18 cellular contexts compared by ENCODE assay signal in the genomic region with DNA sequence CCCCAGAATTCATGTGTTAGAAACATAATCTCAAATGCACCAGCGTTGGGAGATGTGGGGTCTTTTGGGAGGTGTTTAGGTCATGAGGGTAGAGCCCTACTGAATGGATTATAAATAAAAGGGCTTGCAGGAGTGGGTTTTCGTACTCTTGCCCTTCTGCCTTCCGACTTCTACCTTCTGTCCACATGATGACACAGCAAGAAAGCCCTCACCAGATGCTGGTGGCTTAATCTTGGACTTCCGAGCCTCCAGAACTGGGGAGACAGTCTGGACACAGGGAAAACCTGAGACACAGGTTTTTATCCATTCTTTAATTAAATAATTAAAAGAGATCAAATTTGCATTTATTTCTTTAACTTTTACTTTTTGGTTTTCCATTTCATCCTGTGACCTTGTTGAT.
DNase-seq lines count a peak whose midpoint lies in the region; ATAC-seq, FAIRE-seq and TF ChIP-seq lines count a peak whose summit lies in the region.
"Had no signal": no experiment of that assay in that cellular context is flagged by ENCODE, and none has a peak within 500 bp of the region (broad histone marks: within the 10 kb centered on the region; RNA-seq: fewer than 3 reads in every experiment).

No MANE protein-coding gene starts in this region.

- no peak for TF ChIP-seq CTCF in K562 (IDR thresholded peaks at IDR 0.05 in 2 of 3, conservative IDR thresholded peaks at IDR 0.05 in 1 of 3; ENCODE audit: insufficient read depth in 2 of 3, low read depth in 1 of 3, low read length in 3 of 3)
- TF ChIP-seq CTCF in D721Med (IDR thresholded peaks at IDR 0.05; ENCODE audit: insufficient read depth, missing control alignments): no peak

- no peak for TF ChIP-seq RAD21 in K562 (CRISPR knock-in tag; conservative IDR thresholded peaks at IDR 0.05 in 1 of 2, IDR thresholded peaks at IDR 0.05 in 1 of 2)

- ATAC-seq in K562: peak; percentile 62; the same call in 1 of the 3 replicates

- no peak overlapping the region for H3K4me3 ChIP-seq in K562
- H3K4me3 ChIP-seq: BLaER1 had no signal

- no peaks in the 10 kb centered on the region for H3K27me3 ChIP-seq in K562 (ENCODE audit: control insufficient read depth in 2 of 2, insufficient read depth in 2 of 2, low read length in 2 of 2)
- H3K27me3 ChIP-seq: BE2C, BLaER1 had no signal

- no peak for TF ChIP-seq EP300 in K562 (IDR thresholded peaks at IDR 0.05; ENCODE audit: low read length)

- H3K36me3 ChIP-seq in K562 (ENCODE audit: control insufficient read depth, insufficient read depth, low read length): no peaks in the 10 kb centered on the region
- H3K36me3 ChIP-seq: BE2C had no signal

- 30% methylated on average over 4 of the region's 4 CpGs for WGBS in K562 (ENCODE audit: insufficient coverage, low coverage, missing lambda C conversion rate)

- intact Hi-C loops in K562 (cut with micrococcal nuclease): no loop called here

- CTCF ChIA-PET in K562 (lab: Yijun Ruan, JAX; ENCODE audit: low intra/inter-chr PET ratio): no interaction called here

- H3K4me1 ChIP-seq in K562 (replicated peaks in 1 of 2; ENCODE audit: control insufficient read depth in 2 of 2, insufficient read depth in 2 of 2, low read length in 2 of 2): peaks cover 0 to 3% of the 10 kb centered on the region in 2 experiments; a peak in 1 of 5 replicates
- H3K4me1 ChIP-seq: BE2C, BLaER1 had no signal

- POLR2A ChIA-PET in K562 (lab: Yijun Ruan, JAX): no interaction called here

- DNase-seq in NCI-H82 (lab: John Stamatoyannopoulos, UW): peak; percentile 90
- DNase-seq in NCI-H82 treated with DMSO at 0.1 percent for 48 hours (lab: John Stamatoyannopoulos, UW; ENCODE audit: unreplicated experiment): peak; percentile 75
- DNase-seq in K562 (ENCODE audit: extremely low read depth in 1 of 4, low spot score in 3 of 4): peak in 1 of 4 experiments; percentile 16
- DNase-seq in D721Med (ENCODE audit: insufficient read length, low spot score): no peak
- no peak for DNase-seq in NCI-H69 (lab: John Stamatoyannopoulos, UW)
- DNase-seq: 8988T; ACHN; BE2C; C1 segment of cervical spinal cord; CD4-positive, alpha-beta memory T cell; CD4-positive, CD25-positive, alpha-beta regulatory T cell; CD8-positive, alpha-beta memory T cell; COR-L47; DMS79 treated with DMSO at 0.1 percent for 48 hours; GF-D8 had no signal

- H3K9me3 ChIP-seq in K562 (replicated peaks; ENCODE audit: control insufficient read depth, insufficient read depth, low read depth, low read length): no peaks in the 10 kb centered on the region
- H3K9me3 ChIP-seq: BE2C, BLaER1 had no signal

- TF ChIP-seq POLR2A in K562 (conservative IDR thresholded peaks at IDR 0.05): no peak

- H3K9ac ChIP-seq in K562 (ENCODE audit: insufficient read depth in 1 of 2, low read depth in 2 of 2, low read length in 2 of 2): no peak overlapping the region
- H3K9ac ChIP-seq: BLaER1 had no signal

- no peaks in the 10 kb centered on the region for H3K79me2 ChIP-seq in K562 (ENCODE audit: control insufficient read depth, insufficient read depth, low read length)

- BruUV-seq in K562 (replicated peaks; lab: Mats Ljungman, UMichigan): no TSS peak

- in situ Hi-C loops in K562 (cut with MboI): no loop called here

- FAIRE-seq in K562 (lab: Jason Lieb, UNC) (no peak), D721Med (lab: Jason Lieb, UNC) (no peak)
- FAIRE-seq: GM12891, GM19239 had no signal

- no peak overlapping the region for H3K27ac ChIP-seq in K562 (ENCODE audit: extremely low read depth, low read depth, low read length)
- H3K27ac ChIP-seq: BLaER1 had no signal

- H3K9me1 ChIP-seq in K562 (ENCODE audit: control insufficient read depth, insufficient read depth, low read length): no peaks in the 10 kb centered on the region

- H4K20me1 ChIP-seq in K562 (replicated peaks; ENCODE audit: control insufficient read depth, insufficient read depth, low read length): no peaks in the 10 kb centered on the region
- H4K20me1 ChIP-seq: BLaER1 had no signal

- peak overlapping the region; percentile 7; the same call in 1 of the 2 replicates for H3K4me2 ChIP-seq in K562 (ENCODE audit: insufficient read depth, low read length)
- H3K4me2 ChIP-seq: BLaER1 had no signal

- no peak overlapping the region for H2AFZ ChIP-seq in K562 (ENCODE audit: low read depth, low read length)

TF ChIP-seq in K562, 482 proteins besides CTCF, POLR2A, EP300 and RAD21:
- TF ChIP-seq MAFG (tag; conservative IDR thresholded peaks at IDR 0.05) (peak; percentile 76), MAFK (IDR thresholded peaks at IDR 0.05; ENCODE audit: low read length) (peak; percentile 53; the same call in 1 of the 2 replicates), C11orf30 (IDR thresholded peaks at IDR 0.05; ENCODE audit: low read depth) (peak; percentile 82), NFE2 (IDR thresholded peaks at IDR 0.05; ENCODE audit: low read depth) (peak; percentile 82), BRCA1 (IDR thresholded peaks at IDR 0.05) (no peak), BRCA1 (CRISPR knock-in tag; IDR thresholded peaks at IDR 0.05) (no peak), SMC3 (conservative IDR thresholded peaks at IDR 0.05; ENCODE audit: insufficient read depth, low read depth, low read length) (no peak), POLR2H (tag; IDR thresholded peaks at IDR 0.05; ENCODE audit: low read depth) (0 out of 2 replicates have a peak, but pooled peaks have one; percentile 30), ZNF316 (IDR thresholded peaks at IDR 0.05) (peak; percentile 82), NFE2L1 (tag; IDR thresholded peaks at IDR 0.05; ENCODE audit: borderline replicate concordance, low read depth) (peak; percentile 15; the same call in 1 of the 2 replicates), MAFF (IDR thresholded peaks at IDR 0.05; ENCODE audit: low read length) (peak; percentile 33; the same call in 1 of the 2 replicates), FOS (IDR thresholded peaks at IDR 0.05; ENCODE audit: extremely low read depth, insufficient read length) (no peak)
- TF ChIP-seq, protein P1, sequence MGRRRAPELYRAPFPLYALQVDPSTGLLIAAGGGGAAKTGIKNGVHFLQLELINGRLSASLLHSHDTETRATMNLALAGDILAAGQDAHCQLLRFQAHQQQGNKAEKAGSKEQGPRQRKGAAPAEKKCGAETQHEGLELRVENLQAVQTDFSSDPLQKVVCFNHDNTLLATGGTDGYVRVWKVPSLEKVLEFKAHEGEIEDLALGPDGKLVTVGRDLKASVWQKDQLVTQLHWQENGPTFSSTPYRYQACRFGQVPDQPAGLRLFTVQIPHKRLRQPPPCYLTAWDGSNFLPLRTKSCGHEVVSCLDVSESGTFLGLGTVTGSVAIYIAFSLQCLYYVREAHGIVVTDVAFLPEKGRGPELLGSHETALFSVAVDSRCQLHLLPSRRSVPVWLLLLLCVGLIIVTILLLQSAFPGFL (CRISPR knock-in tag; IDR thresholded peaks at IDR 0.05): no peak
- TF ChIP-seq, protein P2, sequence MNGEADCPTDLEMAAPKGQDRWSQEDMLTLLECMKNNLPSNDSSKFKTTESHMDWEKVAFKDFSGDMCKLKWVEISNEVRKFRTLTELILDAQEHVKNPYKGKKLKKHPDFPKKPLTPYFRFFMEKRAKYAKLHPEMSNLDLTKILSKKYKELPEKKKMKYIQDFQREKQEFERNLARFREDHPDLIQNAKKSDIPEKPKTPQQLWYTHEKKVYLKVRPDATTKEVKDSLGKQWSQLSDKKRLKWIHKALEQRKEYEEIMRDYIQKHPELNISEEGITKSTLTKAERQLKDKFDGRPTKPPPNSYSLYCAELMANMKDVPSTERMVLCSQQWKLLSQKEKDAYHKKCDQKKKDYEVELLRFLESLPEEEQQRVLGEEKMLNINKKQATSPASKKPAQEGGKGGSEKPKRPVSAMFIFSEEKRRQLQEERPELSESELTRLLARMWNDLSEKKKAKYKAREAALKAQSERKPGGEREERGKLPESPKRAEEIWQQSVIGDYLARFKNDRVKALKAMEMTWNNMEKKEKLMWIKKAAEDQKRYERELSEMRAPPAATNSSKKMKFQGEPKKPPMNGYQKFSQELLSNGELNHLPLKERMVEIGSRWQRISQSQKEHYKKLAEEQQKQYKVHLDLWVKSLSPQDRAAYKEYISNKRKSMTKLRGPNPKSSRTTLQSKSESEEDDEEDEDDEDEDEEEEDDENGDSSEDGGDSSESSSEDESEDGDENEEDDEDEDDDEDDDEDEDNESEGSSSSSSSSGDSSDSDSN (IDR thresholded peaks at IDR 0.05; ENCODE audit: borderline replicate concordance in 1 of 2, low read depth in 2 of 2, low read length in 2 of 2): no peak

Comparison
In these comparisons a context has a peak if more than half of its experiments do, and no peak if none do; other contexts are left out.
1. DNase-seq: peak in NCI-H82 (single experiment) and NCI-H82 treated with DMSO at 0.1 percent for 48 hours (single experiment); none in D721Med (single experiment) and NCI-H69 (single experiment).